ENCODE assay signal across 11 cellular contexts in the genomic region with DNA sequence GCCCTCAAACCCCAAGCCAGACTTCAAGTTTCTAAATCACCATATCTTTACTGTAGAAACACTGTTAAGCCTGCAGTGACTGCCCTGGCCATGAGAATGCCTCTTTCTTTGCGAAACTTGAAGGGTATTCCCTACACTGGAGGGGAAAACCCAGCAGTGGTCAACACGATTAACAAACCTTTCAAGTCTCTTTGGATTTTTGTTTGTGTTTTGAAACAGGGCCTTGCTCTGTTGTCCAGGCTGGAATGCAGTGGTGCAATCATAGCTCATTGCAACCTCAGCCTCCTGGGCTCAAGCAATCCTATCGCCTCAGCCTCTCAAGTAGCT. TPM values are rescaled to one million over a fixed set of nuclear protein-coding genes. Genes with fewer than 3 reads are reported as not detected.
DNase-seq lines count a peak whose midpoint lies in the region; ATAC-seq and TF ChIP-seq lines count a peak whose summit lies in the region.
"Had no signal": no experiment of that assay in that cellular context is flagged by ENCODE, and none has a peak within 500 bp of the region (broad histone marks: within the 10 kb centered on the region; RNA-seq: fewer than 3 reads in every experiment).

No MANE protein-coding gene starts in this region.

- no peak overlapping the region for H3K4me2 ChIP-seq in neuronal stem cell (ENCODE audit: insufficient read depth, low read length, poor library complexity, severe bottlenecking)

- no peaks in the 10 kb centered on the region for H3K79me1 ChIP-seq in neuronal stem cell (ENCODE audit: low read depth, low read length)

- intact Hi-C loops in prostate gland (cut with DNase I): no loop called here

- WGBS in prostate gland: 63% methylated on average over 3 of the region's 3 CpGs
- WGBS in neuronal stem cell (ENCODE audit: extremely low coverage in 2 of 2, insufficient read length in 2 of 2, insufficient replicate concordance in 1 of 2), 2 donors: no CpG with 5 or more reads among the region's 3 CpGs

- H3K4ac ChIP-seq in neuronal stem cell (ENCODE audit: low read length): no peak overlapping the region

- DNase-seq in prostate gland (ENCODE audit: low spot score) (no peak), H4 (ENCODE audit: low spot score) (no peak), NCI-H226 (no peak), neuronal stem cell (ENCODE audit: low spot score) (no peak)
- DNase-seq in activated CD8-positive, alpha-beta memory T cell treated with anti-CD3 and anti-CD28 coated beads for 24 hours: no peak
- DNase-seq: activated CD4-positive, alpha-beta T cell treated with anti-CD3 and anti-CD28 coated beads, Interleukin-2, amount 10 ng/mL, durations not matched to agents 7 days and 5 days; foreskin keratinocyte; Peyer's patch had no signal

- H4K91ac ChIP-seq in neuronal stem cell (ENCODE audit: low read depth, low read length, poor library complexity): no peak overlapping the region

- no peak overlapping the region for H2BK120ac ChIP-seq in neuronal stem cell (ENCODE audit: low read depth, low read length)

- H2AFZ ChIP-seq in neuronal stem cell (ENCODE audit: low read length): no peak overlapping the region

- TF ChIP-seq CTCF in prostate gland (IDR thresholded peaks at IDR 0.05): no peak

- H2BK12ac ChIP-seq in neuronal stem cell (ENCODE audit: low read length): no peak overlapping the region

- H2AK5ac ChIP-seq in neuronal stem cell (ENCODE audit: low read depth, low read length): no peak overlapping the region

- H3K4me1 ChIP-seq in prostate gland (replicated peaks) (no peaks in the 10 kb centered on the region), neuronal stem cell (ENCODE audit: control insufficient read depth in 2 of 2, insufficient read depth in 1 of 2, low read depth in 1 of 2, low read length in 2 of 2) (peaks cover 0 to 3% of the 10 kb centered on the region in 2 donors)
- H3K4me1 ChIP-seq: foreskin keratinocyte, Peyer's patch had no signal

- H3K27ac ChIP-seq in prostate gland: peak overlapping the region; percentile 6 to 26
- H3K27ac ChIP-seq in neuronal stem cell (replicated peaks; ENCODE audit: low read length): no peak overlapping the region
- H3K27ac ChIP-seq: foreskin keratinocyte had no signal

- H3K14ac ChIP-seq in neuronal stem cell (ENCODE audit: low read length): no peak overlapping the region

- no peaks in the 10 kb centered on the region for H3K27me3 ChIP-seq in prostate gland (replicated peaks; ENCODE audit: insufficient read depth)
- H3K27me3 ChIP-seq in neuronal stem cell (ENCODE audit: control insufficient read depth in 3 of 3, insufficient read depth in 3 of 3, low read depth in 1 of 3, low read length in 3 of 3): no peaks in the 10 kb centered on the region
- H3K27me3 ChIP-seq: foreskin keratinocyte, Peyer's patch had no signal

- H4K8ac ChIP-seq in neuronal stem cell (ENCODE audit: low read depth, low read length): no peak overlapping the region

- no peak overlapping the region for H3K23ac ChIP-seq in neuronal stem cell (ENCODE audit: low read depth, low read length, poor library complexity)

- TF ChIP-seq POLR2A in prostate gland (IDR thresholded peaks at IDR 0.05): no peak

- ATAC-seq in GM18868 (IDR thresholded peaks at IDR 0.05; ENCODE audit: unreplicated experiment) (peak; percentile 79), GM21717 (IDR thresholded peaks at IDR 0.05; ENCODE audit: unreplicated experiment) (peak; percentile 64), HG03432 (IDR thresholded peaks at IDR 0.05; ENCODE audit: unreplicated experiment) (peak; percentile 80)
- ATAC-seq: foreskin keratinocyte had no signal

- H3K36me3 ChIP-seq in prostate gland (no peaks in the 10 kb centered on the region), neuronal stem cell (replicated peaks in 1 of 2; ENCODE audit: control insufficient read depth in 2 of 2, insufficient read depth in 2 of 2, low read length in 2 of 2) (no peaks in the 10 kb centered on the region)
- H3K36me3 ChIP-seq: Peyer's patch had no signal

- H3K4me3 ChIP-seq in prostate gland: no peak overlapping the region
- no peak overlapping the region for H3K4me3 ChIP-seq in neuronal stem cell (ENCODE audit: low read length in 2 of 2)
- H3K4me3 ChIP-seq: Peyer's patch had no signal

- H3K9me3 ChIP-seq in prostate gland: no peaks in the 10 kb centered on the region
- H3K9me3 ChIP-seq in neuronal stem cell (replicated peaks in 1 of 2; ENCODE audit: control insufficient read depth in 2 of 2, insufficient read depth in 1 of 2, low read depth in 1 of 2, low read length in 2 of 2): no peaks in the 10 kb centered on the region
- H3K9me3 ChIP-seq: Peyer's patch had no signal

- H3K18ac ChIP-seq in neuronal stem cell (ENCODE audit: low read length): no peak overlapping the region

- H2BK5ac ChIP-seq in neuronal stem cell (ENCODE audit: low read length): no peak overlapping the region

- no peak overlapping the region for H3K9ac ChIP-seq in neuronal stem cell (ENCODE audit: low read depth, low read length, poor library complexity)

- H2BK15ac ChIP-seq in neuronal stem cell (ENCODE audit: low read length): no peak overlapping the region

RNA-seq across cellular contexts. Expression of gene POMP, which starts 17.4 kb away (rescaled TPM):
- 10 to 100 TPM; 26.3 to 35.9 TPM for total RNA-seq in prostate gland
- 173 and 188 TPM in 2 replicates for total RNA-seq in H4 (2014; rRNA removed; shearing (Covaris generic))
- polyA plus RNA-seq in neuronal stem cell (2013, experiment 1 of 2): 98.2 TPM
- 95.9 TPM for polyA plus RNA-seq in neuronal stem cell (2013, experiment 2 of 2)
